Comparison of ENCODE assay signal across 19 cellular contexts in the genomic region with DNA sequence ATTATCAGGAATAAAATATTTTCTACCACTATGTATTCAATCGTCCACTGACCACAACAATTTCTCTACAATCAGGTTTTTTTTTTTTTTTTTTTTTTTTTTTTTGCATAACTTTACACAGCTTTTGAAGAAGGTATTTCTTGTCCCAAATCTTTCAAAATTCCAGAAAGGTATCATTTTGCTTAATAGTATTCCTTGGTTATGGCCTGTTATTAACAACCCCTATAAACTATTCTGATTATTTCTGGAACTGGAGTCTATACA.
"Had no signal": no experiment of that assay in that cellular context is flagged by ENCODE, and none has a peak within 500 bp of the region (broad histone marks: within the 10 kb centered on the region; RNA-seq: fewer than 3 reads in every experiment).

No MANE protein-coding gene starts in this region.

- H3K36me3 ChIP-seq: esophagus muscularis mucosa, gastrocnemius medialis, heart right ventricle, neural progenitor cell, ovary, right atrium auricular region, stomach, thoracic aorta, transverse colon had no signal

- H3K4me2 ChIP-seq: neural progenitor cell had no signal

- ATAC-seq: effector memory CD8-positive, alpha-beta T cell; gastrocnemius medialis; heart right ventricle; left lobe of liver; natural killer cell treated with Interleukin-12 subunit alpha and Interleukin-12 subunit beta and Interleukin-15 and Interleukin-18, amount 100 ng/mL, for 72 hours had no signal

- H3K4me1 ChIP-seq: esophagus muscularis mucosa, gastrocnemius medialis, heart right ventricle, neural progenitor cell, right atrium auricular region, stomach had no signal

- H3K27ac ChIP-seq: epithelial cell of prostate, esophagus muscularis mucosa, gastrocnemius medialis, heart right ventricle, neural progenitor cell, ovary, right atrium auricular region, stomach, thoracic aorta had no signal

- H3K27me3 ChIP-seq: esophagus muscularis mucosa, neural progenitor cell, ovary, right atrium auricular region had no signal

- H3K9ac ChIP-seq: neural progenitor cell had no signal

- H2AFZ ChIP-seq: neural progenitor cell had no signal

- H3K4me3 ChIP-seq: esophagus muscularis mucosa, gastrocnemius medialis, heart right ventricle, neural progenitor cell, ovary, right atrium auricular region, stomach, thoracic aorta, transverse colon had no signal

- H3K9me3 ChIP-seq: esophagus muscularis mucosa, gastrocnemius medialis, heart right ventricle, ovary, right atrium auricular region, stomach, thoracic aorta, transverse colon had no signal

- DNase-seq: effector memory CD8-positive, alpha-beta T cell; gastrocnemius medialis; heart right ventricle; islet precursor cell; mammary epithelial cell; nucleus accumbens; ovary; stimulated activated CD4-positive, alpha-beta T cell treated with anti-CD3 and anti-CD28 coated beads, Interleukin-12 subunit alpha, Interleukin-12 subunit beta, amount 100 ng/mL, for 4 hours; stimulated activated naive CD4-positive, alpha-beta T cell; substantia nigra had no signal
